In the genomic region with DNA sequence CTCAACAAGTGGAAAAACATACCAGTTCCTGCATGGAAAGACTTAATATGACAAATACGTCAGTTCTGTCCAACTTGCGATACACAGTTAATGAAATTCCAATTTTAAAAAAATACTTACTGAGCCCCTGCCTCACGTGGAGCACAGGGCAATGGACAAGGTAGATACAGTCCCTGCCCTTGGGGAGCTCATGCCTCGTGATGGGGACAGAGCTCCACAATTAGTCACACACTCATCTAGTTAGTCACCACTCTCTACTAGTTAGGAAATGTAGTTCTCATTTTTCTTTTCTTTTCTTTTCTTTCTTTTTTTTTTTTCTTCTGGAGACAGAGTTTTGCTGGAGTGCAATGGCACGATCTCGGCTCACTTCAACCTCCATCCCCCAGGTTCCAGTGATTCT, we compare ENCODE assay signal across 11 cellular contexts.
DNase-seq lines count a peak whose midpoint lies in the region; ATAC-seq lines count a peak whose summit lies in the region.
"Had no signal": no experiment of that assay in that cellular context is flagged by ENCODE, and none has a peak within 500 bp of the region (broad histone marks: within the 10 kb centered on the region; RNA-seq: fewer than 3 reads in every experiment).

No MANE protein-coding gene starts in this region.

- peak; percentile 50 for ATAC-seq in esophagus mucosa
- ATAC-seq in HG03280 (IDR thresholded peaks at IDR 0.05; ENCODE audit: unreplicated experiment) = no peak
- no peak for ATAC-seq in HG03095 (IDR thresholded peaks at IDR 0.05; ENCODE audit: unreplicated experiment)
- no peak for ATAC-seq in GM18502 (IDR thresholded peaks at IDR 0.05; ENCODE audit: poor library complexity, unreplicated experiment)
- ATAC-seq: HepG2 had no signal

- DNase-seq in activated effector memory CD4-positive, alpha-beta T cell treated with anti-CD3 and anti-CD28 coated beads, Interleukin-2, amount 50 U/mL, for 16 hours = peak; percentile 5
- no peak for DNase-seq in activated effector memory CD4-positive, alpha-beta T cell treated with Interleukin-2 at 50 U/mL for 16 hours
- DNase-seq in posterior vena cava (ENCODE audit: low spot score) = peak; percentile 2
- DNase-seq: C1 segment of cervical spinal cord, Calu3, DMS 273 treated with DMSO at 0.1 percent for 48 hours had no signal

- intact Hi-C loops in posterior vena cava (cut with DNase I) = no loop called here
